16 cellular contexts compared by ENCODE assay signal in genomic region chr1:33443067-33443704, GRCh38. TPM values are rescaled to one million over a fixed set of nuclear protein-coding genes. Genes with fewer than 3 reads are reported as not detected.
DNase-seq lines count a peak whose midpoint lies in the region; ATAC-seq and TF ChIP-seq lines count a peak whose summit lies in the region.
"Had no signal": no experiment of that assay in that cellular context is flagged by ENCODE, and none has a peak within 500 bp of the region (broad histone marks: within the 10 kb centered on the region; RNA-seq: fewer than 3 reads in every experiment).

No MANE protein-coding gene starts in this region.

- no peaks in the 10 kb centered on the region for H3K9me3 Mint-ChIP-seq in activated CD8-positive, alpha-beta memory T cell treated with anti-CD3 and anti-CD28 coated beads, Interleukin-2, amount 10 ng/mL, durations not matched to agents 7 days and 5 days (ENCODE audit: low read depth)
- H3K9me3 Mint-ChIP-seq: memory B cell; T-helper 2 cell treated with Interferon-gamma antibody and Interleukin-4, amounts not matched to agents 5 μg/mL and 100 μg/mL, for 36 hours had no signal

- WGBS in GM23248 (ENCODE audit: low coverage in 1 of 2, low lambda C conversion rate in 2 of 2, missing lambda C conversion rate in 2 of 2), 2 experiments, result 65% methylated on average over 4 of the region's 4 CpGs
- WGBS in SK-N-SH (ENCODE audit: low lambda C conversion rate), result 30% methylated on average over 4 of the region's 4 CpGs

- TF ChIP-seq RAD21 in SK-N-SH (IDR thresholded peaks at IDR 0.05; ENCODE audit: low read length), result no peak

- H3K9ac ChIP-seq in GM23248 (no peak overlapping the region), SK-N-SH (no peak overlapping the region), rectal smooth muscle tissue (ENCODE audit: low read length) (no peak overlapping the region)

- TF ChIP-seq EP300 in SK-N-SH (IDR thresholded peaks at IDR 0.05; ENCODE audit: borderline replicate concordance in 1 of 2, low read depth in 1 of 2, low read length in 1 of 2), result peak in 1 of 2 experiments; percentile 65; a peak in 1 of 4 replicates

- peak; percentile 29 for DNase-seq in GM23248
- DNase-seq in SK-N-SH, result no peak
- DNase-seq in foreskin keratinocyte, result no peak
- DNase-seq in activated T-cell treated with anti-CD3 and anti-CD28 coated beads, Interleukin-2, amount 50 U/mL, for 1 hour, result no peak
- no peak for DNase-seq in activated CD8-positive, alpha-beta memory T cell treated with anti-CD3 and anti-CD28 coated beads, Interleukin-2, amount 10 ng/mL, durations not matched to agents 7 days and 5 days
- no peak for DNase-seq in NCI-H146 treated with DMSO at 0.1 percent for 48 hours (lab: John Stamatoyannopoulos, UW; ENCODE audit: unreplicated experiment)
- DNase-seq: activated CD4-positive, alpha-beta T cell treated with anti-CD3 and anti-CD28 coated beads, Interleukin-2, amount 50 U/mL, for 4 hours; DMS79 treated with DMSO at 0.1 percent for 48 hours; NCI-H187 treated with DMSO at 0.1 percent for 48 hours; NCI-H69; ovary; substantia nigra had no signal

- H3K4me2 ChIP-seq in GM23248 (ENCODE audit: unreplicated experiment) (peak overlapping the region; percentile 12), SK-N-SH (peak overlapping the region; percentile 36; the same call in 1 of the 2 replicates)

- H3K27ac ChIP-seq in GM23248, result no peak overlapping the region
- peak overlapping the region; percentile 66 to 89 for H3K27ac ChIP-seq in SK-N-SH (ENCODE audit: low read depth in 2 of 2, low read length in 1 of 2)
- no peak overlapping the region for H3K27ac ChIP-seq in foreskin keratinocyte
- H3K27ac ChIP-seq in rectal smooth muscle tissue (ENCODE audit: low read depth, low read length), result peak overlapping the region; percentile 67
- H3K27ac ChIP-seq: ovary had no signal

- in situ Hi-C loops in GM23248 (cut with MboI), result no loop called here

- POLR2A ChIA-PET in SK-N-SH (lab: Yijun Ruan, JAX), result no interaction called here

- H3K4me3 ChIP-seq in GM23248, result no peak overlapping the region
- H3K4me3 ChIP-seq in SK-N-SH (ENCODE audit: low read depth in 2 of 2, low read length in 1 of 2), result no peak overlapping the region
- no peak overlapping the region for H3K4me3 ChIP-seq in rectal smooth muscle tissue (ENCODE audit: low read length)
- H3K4me3 ChIP-seq: ovary had no signal

- H3K36me3 Mint-ChIP-seq in activated CD8-positive, alpha-beta memory T cell treated with anti-CD3 and anti-CD28 coated beads, Interleukin-2, amount 10 ng/mL, durations not matched to agents 7 days and 5 days, result peaks cover 5% of the 10 kb centered on the region
- H3K36me3 Mint-ChIP-seq: memory B cell had no signal

- H2AFZ ChIP-seq in GM23248 (no peak overlapping the region), SK-N-SH (ENCODE audit: low read depth) (no peak overlapping the region)

- H3K79me2 ChIP-seq in GM23248 (ENCODE audit: insufficient read depth), result no peaks in the 10 kb centered on the region
- no peaks in the 10 kb centered on the region for H3K79me2 ChIP-seq in SK-N-SH (ENCODE audit: insufficient read depth)

- H3K4me1 ChIP-seq in GM23248 (ENCODE audit: insufficient read depth) (peaks cover 13% of the 10 kb centered on the region; the same call in 1 of the 2 replicates), SK-N-SH (ENCODE audit: control insufficient read depth in 1 of 2, insufficient read depth in 2 of 2, low read depth in 1 of 2, low read length in 1 of 2) (peaks cover 10 to 21% of the 10 kb centered on the region in 2 experiments; a peak in 3 of 4 replicates), foreskin keratinocyte (peaks cover 17% of the 10 kb centered on the region), rectal smooth muscle tissue (ENCODE audit: control insufficient read depth, insufficient read depth, low read length) (peaks cover 10% of the 10 kb centered on the region)

- H3K27me3 ChIP-seq in GM23248 (replicated peaks; ENCODE audit: insufficient read depth), result no peaks in the 10 kb centered on the region
- H3K27me3 ChIP-seq in SK-N-SH (ENCODE audit: insufficient read depth), result no peaks in the 10 kb centered on the region
- H3K27me3 ChIP-seq in foreskin keratinocyte, result no peaks in the 10 kb centered on the region
- no peaks in the 10 kb centered on the region for H3K27me3 ChIP-seq in rectal smooth muscle tissue (ENCODE audit: control insufficient read depth, insufficient read depth, low read length)
- H3K27me3 ChIP-seq: ovary had no signal

- peak; percentile 47 for ATAC-seq in foreskin keratinocyte
- ATAC-seq in HG02610 (IDR thresholded peaks at IDR 0.05; ENCODE audit: unreplicated experiment), result no peak
- ATAC-seq in activated CD8-positive, alpha-beta memory T cell treated with anti-CD3 and anti-CD28 coated beads, Interleukin-2, amount 10 ng/mL, durations not matched to agents 7 days and 5 days, result no peak

- TF ChIP-seq CTCF in SK-N-SH (IDR thresholded peaks at IDR 0.05) (no peak), foreskin keratinocyte (conservative IDR thresholded peaks at IDR 0.05) (no peak)

- no peak overlapping the region for H3K27ac Mint-ChIP-seq in activated CD8-positive, alpha-beta memory T cell treated with anti-CD3 and anti-CD28 coated beads, Interleukin-2, amount 10 ng/mL, durations not matched to agents 7 days and 5 days
- H3K27ac Mint-ChIP-seq: memory B cell; T-helper 2 cell treated with Interferon-gamma antibody and Interleukin-4, amounts not matched to agents 5 μg/mL and 100 μg/mL, for 36 hours had no signal

- H3K36me3 ChIP-seq in GM23248 (ENCODE audit: low read depth) (no peaks in the 10 kb centered on the region), SK-N-SH (replicated peaks in 1 of 2; ENCODE audit: control insufficient read depth in 1 of 2, insufficient read depth in 2 of 2, low read length in 1 of 2) (no peaks in the 10 kb centered on the region), rectal smooth muscle tissue (ENCODE audit: control insufficient read depth, insufficient read depth, low read length) (no peaks in the 10 kb centered on the region)
- H3K36me3 ChIP-seq: ovary had no signal

- H3K4me3 Mint-ChIP-seq in activated CD8-positive, alpha-beta memory T cell treated with anti-CD3 and anti-CD28 coated beads, Interleukin-2, amount 10 ng/mL, durations not matched to agents 7 days and 5 days, result no peak overlapping the region
- H3K4me3 Mint-ChIP-seq: memory B cell; T-helper 2 cell treated with Interferon-gamma antibody and Interleukin-4, amounts not matched to agents 5 μg/mL and 100 μg/mL, for 36 hours had no signal

- CTCF ChIA-PET in SK-N-SH (lab: Yijun Ruan, JAX), result interaction anchor here (1.2 to 11.8 kb wide), 4 partner anchors 12 to 147 kb away, joined by 3 to 58 read pairs (median 4); no protein-coding TSS in a partner anchor
- CTCF ChIA-PET in activated CD8-positive, alpha-beta memory T cell treated with anti-CD3 and anti-CD28 coated beads, Interleukin-2, amount 10 ng/mL, durations not matched to agents 7 days and 5 days (lab: Charles Lee), result interaction anchor here (0.5 kb wide), 1 partner anchor 44 kb away, joined by 3 read pairs; no protein-coding TSS in a partner anchor

- H3K9me3 ChIP-seq in GM23248 (ENCODE audit: low read depth), result no peaks in the 10 kb centered on the region
- no peaks in the 10 kb centered on the region for H3K9me3 ChIP-seq in SK-N-SH
- H3K9me3 ChIP-seq: ovary had no signal

- H3K27me3 Mint-ChIP-seq in activated CD8-positive, alpha-beta memory T cell treated with anti-CD3 and anti-CD28 coated beads, Interleukin-2, amount 10 ng/mL, durations not matched to agents 7 days and 5 days, result peaks cover 55% of the 10 kb centered on the region

- H3F3A ChIP-seq in GM23248 (ENCODE audit: insufficient read depth) (no peaks in the 10 kb centered on the region), SK-N-SH (replicated peaks; ENCODE audit: insufficient read depth) (peaks cover 12% of the 10 kb centered on the region)

- no peaks in the 10 kb centered on the region for H3K9me2 ChIP-seq in GM23248 (ENCODE audit: insufficient read depth)
- H3K9me2 ChIP-seq in SK-N-SH, result no peaks in the 10 kb centered on the region

- H4K20me1 ChIP-seq in GM23248 (ENCODE audit: insufficient read depth) (no peaks in the 10 kb centered on the region), SK-N-SH (ENCODE audit: insufficient read depth) (no peaks in the 10 kb centered on the region)

- H3K4me1 Mint-ChIP-seq in activated CD8-positive, alpha-beta memory T cell treated with anti-CD3 and anti-CD28 coated beads, Interleukin-2, amount 10 ng/mL, durations not matched to agents 7 days and 5 days, result peaks cover 35% of the 10 kb centered on the region

RNA-seq across cellular contexts. Expression of gene PHC2, which starts 12.3 kb away (rescaled TPM):
- total RNA-seq in GM23248 (2014; rRNA removed; shearing (Covaris generic)), result 74.7 and 82.2 TPM in 2 replicates
- polyA plus RNA-seq in GM23248 (2016; fragmentation: Nextera tagmentation; extraction: Ambion mirVana) (15.1 and 15.4 TPM in 2 replicates), SK-N-SH (2012; rRNA removed) (69.5 and 98.7 TPM in 2 replicates), foreskin keratinocyte (94.9 and 98.7 TPM in 2 replicates)
- 70.8 and 111 TPM in 2 replicates for polyA plus RNA-seq in SK-N-SH (2012; cell fraction: cytosol; rRNA removed)
- polyA plus RNA-seq in SK-N-SH (2012; cell fraction: nucleus; rRNA removed), result 124 and 128 TPM in 2 replicates
- 98.4 and 117 TPM in 2 replicates for total RNA-seq in foreskin keratinocyte
- total RNA-seq in activated CD8-positive, alpha-beta memory T cell treated with anti-CD3 and anti-CD28 coated beads, Interleukin-2, amount 10 ng/mL, durations not matched to agents 7 days and 5 days, result 10 to 100 TPM; 36.4 to 43.0 TPM

RNA-seq across cellular contexts. Expression of gene ZSCAN20, which starts 29.3 kb away (rescaled TPM):
- total RNA-seq in GM23248 (2014; rRNA removed; shearing (Covaris generic)), result 4.6 and 9.5 TPM in 2 replicates
- polyA plus RNA-seq in GM23248 (2016; fragmentation: Nextera tagmentation; extraction: Ambion mirVana), result 1.3 and 1.7 TPM in 2 replicates
- polyA plus RNA-seq in SK-N-SH (2012; rRNA removed), result 2.1 TPM in 2 replicates
- polyA plus RNA-seq in SK-N-SH (2012; cell fraction: cytosol; rRNA removed), result 1.4 TPM in 2 replicates
- 3.6 and 5.4 TPM in 2 replicates for polyA plus RNA-seq in SK-N-SH (2012; cell fraction: nucleus; rRNA removed)
- 4.7 and 4.8 TPM in 2 replicates for total RNA-seq in foreskin keratinocyte
- 0.56 and 0.59 TPM in 2 replicates for polyA plus RNA-seq in foreskin keratinocyte
- total RNA-seq in activated CD8-positive, alpha-beta memory T cell treated with anti-CD3 and anti-CD28 coated beads, Interleukin-2, amount 10 ng/mL, durations not matched to agents 7 days and 5 days, result 1 to 10 TPM; 3.3 to 4.0 TPM

Comparison
In these comparisons a context has a peak if more than half of its experiments do, and no peak if none do; other contexts are left out.
1. H3K27ac ChIP-seq: peak in SK-N-SH (2 of 2) and rectal smooth muscle tissue (single experiment); none in GM23248 (single experiment) and foreskin keratinocyte (single experiment).